ENCODE assay signal across 8 cellular contexts in the genomic region with DNA sequence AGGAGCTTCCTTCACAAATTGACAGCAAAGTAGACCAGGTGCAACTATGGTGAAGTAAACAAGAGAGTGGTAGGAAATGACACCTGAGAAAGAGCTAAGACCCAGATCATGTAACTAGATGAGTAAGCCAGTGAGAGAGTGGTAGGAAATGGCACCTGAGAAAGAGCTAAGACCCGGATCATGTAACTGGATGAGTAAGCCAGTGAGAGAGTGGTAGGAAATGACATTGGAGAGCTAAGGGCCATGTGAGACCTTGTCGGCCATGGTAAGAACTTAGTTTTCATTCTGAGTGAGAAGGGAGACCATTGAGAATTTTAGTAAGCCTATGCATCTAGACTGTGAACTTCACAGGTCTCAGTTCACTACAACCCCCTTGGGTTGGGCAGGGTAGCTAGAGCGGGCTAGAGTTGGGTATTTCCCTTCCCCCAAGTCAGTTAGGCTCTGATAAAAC. TPM values are rescaled to one million over a fixed set of nuclear protein-coding genes. Genes with fewer than 3 reads are reported as not detected.
A peak's percentile ranks its signal among the peaks of the same experiment; 100 is the strongest.
DNase-seq lines count a peak whose midpoint lies in the region; ATAC-seq and TF ChIP-seq lines count a peak whose summit lies in the region.

No MANE protein-coding gene starts in this region.

- TF ChIP-seq POLR2A in esophagus muscularis mucosa (IDR thresholded peaks at IDR 0.05; ENCODE audit: low read depth): no peak

- H3K36me3 ChIP-seq in mucosa of descending colon (ENCODE audit: low read depth) (no peaks in the 10 kb centered on the region), esophagus muscularis mucosa (no peaks in the 10 kb centered on the region)

- 69% methylated on average over 3 of the region's 3 CpGs for WGBS in esophagus muscularis mucosa

- H3K9me3 ChIP-seq in mucosa of descending colon (no peaks in the 10 kb centered on the region), esophagus muscularis mucosa (no peaks in the 10 kb centered on the region)

- no peak for TF ChIP-seq EP300 in esophagus muscularis mucosa (IDR thresholded peaks at IDR 0.05)

- H3K4me3 ChIP-seq in mucosa of descending colon: no peak overlapping the region
- H3K4me3 ChIP-seq in esophagus muscularis mucosa: no peak overlapping the region

- intact Hi-C loops in mucosa of descending colon (cut with DNase I, micrococcal nuclease) (no loop called here), esophagus muscularis mucosa (cut with DNase I) (no loop called here)

- H3K27ac ChIP-seq in esophagus muscularis mucosa (replicated peaks in 1 of 4): no peak overlapping the region

- peaks cover 0 to 12% (median 0%) of the 10 kb centered on the region in 4 donors for H3K27me3 ChIP-seq in esophagus muscularis mucosa

- ATAC-seq in GM21381 (IDR thresholded peaks at IDR 0.05; ENCODE audit: unreplicated experiment) (peak; percentile 96), HG03521 (IDR thresholded peaks at IDR 0.05; ENCODE audit: unreplicated experiment) (peak; percentile 98), mucosa of descending colon (peak; percentile 82)

- TF ChIP-seq CTCF in mucosa of descending colon (IDR thresholded peaks at IDR 0.05) (no peak), esophagus muscularis mucosa (IDR thresholded peaks at IDR 0.05) (no peak)

- H3K4me1 ChIP-seq in mucosa of descending colon (ENCODE audit: low read depth) (peaks cover 4% of the 10 kb centered on the region), esophagus muscularis mucosa (peaks cover 5 to 7% (median 6%) of the 10 kb centered on the region in 4 donors)

- peak; percentile 11 for DNase-seq in EL
- peak; percentile 17 to 21 for DNase-seq in activated CD4-positive, alpha-beta T cell treated with anti-CD3 and anti-CD28 coated beads, Interleukin-2, amount 50 U/mL, for 4 hours
- DNase-seq in mucosa of descending colon: no peak
- no peak for DNase-seq in NCI-H748 treated with DMSO at 0.1 percent for 48 hours (lab: John Stamatoyannopoulos, UW)
- DNase-seq in 8988T: no peak
- DNase-seq in esophagus muscularis mucosa (ENCODE audit: extremely low spot score): no peak

RNA-seq across cellular contexts. Expression of a gene that starts 5.4 kb away (rescaled TPM):
- 10 to 100 TPM in 2 of 3 donors, 1 to 10 TPM in 1; 9.1 to 17.7 (median 12.4) TPM for total RNA-seq in mucosa of descending colon
- total RNA-seq in esophagus muscularis mucosa: 10 to 100 TPM; 13.7 to 23.3 (median 15.9) TPM

RNA-seq across cellular contexts. Expression of a gene that starts 43.2 kb away (rescaled TPM):
- total RNA-seq in mucosa of descending colon (10 to 100 TPM; 14.4 to 17.6 (median 15.7) TPM), esophagus muscularis mucosa (10 to 100 TPM; 14.4 to 21.7 (median 17.3) TPM)

RNA-seq across cellular contexts. Expression of a gene that starts 55.5 kb away (rescaled TPM):
- total RNA-seq in mucosa of descending colon: 100 to 1,000 TPM in 1 of 3 donors, 10 to 100 TPM in 2; 78.0 to 168 (median 94.3) TPM
- 100 to 1,000 TPM; 105 to 186 (median 124) TPM for total RNA-seq in esophagus muscularis mucosa

Comparison
In these comparisons a context has a peak if more than half of its experiments do, and no peak if none do; other contexts are left out.
1. DNase-seq: peak in EL (single experiment) and activated CD4-positive, alpha-beta T cell treated with anti-CD3 and anti-CD28 coated beads, Interleukin-2, amount 50 U/mL, for 4 hours (2 of 2); none in mucosa of descending colon (0 of 3), NCI-H748 treated with DMSO at 0.1 percent for 48 hours (single experiment), 8988T (single experiment) and esophagus muscularis mucosa (single experiment).
2. Peak in every context shown above with its lines, with median percentiles within 50 percentile points of each other: ATAC-seq.